In genomic region chr10:51876979-51877378, GRCh38 we compare ENCODE assay signal across 3 cellular contexts.
A peak's percentile ranks its signal among the peaks of the same experiment; 100 is the strongest.
TF ChIP-seq lines count a peak whose summit lies in the region.

No MANE protein-coding gene starts in this region.

TF ChIP-seq in GM23338, 12 proteins besides CTCF, POLR2A, EP300 and RAD21 (continued from another document and continues in another):
- TF ChIP-seq STAT1 (IDR thresholded peaks at IDR 0.05; ENCODE audit: unreplicated experiment) = no peak
- TF ChIP-seq, protein P1, sequence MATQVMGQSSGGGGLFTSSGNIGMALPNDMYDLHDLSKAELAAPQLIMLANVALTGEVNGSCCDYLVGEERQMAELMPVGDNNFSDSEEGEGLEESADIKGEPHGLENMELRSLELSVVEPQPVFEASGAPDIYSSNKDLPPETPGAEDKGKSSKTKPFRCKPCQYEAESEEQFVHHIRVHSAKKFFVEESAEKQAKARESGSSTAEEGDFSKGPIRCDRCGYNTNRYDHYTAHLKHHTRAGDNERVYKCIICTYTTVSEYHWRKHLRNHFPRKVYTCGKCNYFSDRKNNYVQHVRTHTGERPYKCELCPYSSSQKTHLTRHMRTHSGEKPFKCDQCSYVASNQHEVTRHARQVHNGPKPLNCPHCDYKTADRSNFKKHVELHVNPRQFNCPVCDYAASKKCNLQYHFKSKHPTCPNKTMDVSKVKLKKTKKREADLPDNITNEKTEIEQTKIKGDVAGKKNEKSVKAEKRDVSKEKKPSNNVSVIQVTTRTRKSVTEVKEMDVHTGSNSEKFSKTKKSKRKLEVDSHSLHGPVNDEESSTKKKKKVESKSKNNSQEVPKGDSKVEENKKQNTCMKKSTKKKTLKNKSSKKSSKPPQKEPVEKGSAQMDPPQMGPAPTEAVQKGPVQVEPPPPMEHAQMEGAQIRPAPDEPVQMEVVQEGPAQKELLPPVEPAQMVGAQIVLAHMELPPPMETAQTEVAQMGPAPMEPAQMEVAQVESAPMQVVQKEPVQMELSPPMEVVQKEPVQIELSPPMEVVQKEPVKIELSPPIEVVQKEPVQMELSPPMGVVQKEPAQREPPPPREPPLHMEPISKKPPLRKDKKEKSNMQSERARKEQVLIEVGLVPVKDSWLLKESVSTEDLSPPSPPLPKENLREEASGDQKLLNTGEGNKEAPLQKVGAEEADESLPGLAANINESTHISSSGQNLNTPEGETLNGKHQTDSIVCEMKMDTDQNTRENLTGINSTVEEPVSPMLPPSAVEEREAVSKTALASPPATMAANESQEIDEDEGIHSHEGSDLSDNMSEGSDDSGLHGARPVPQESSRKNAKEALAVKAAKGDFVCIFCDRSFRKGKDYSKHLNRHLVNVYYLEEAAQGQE (IDR thresholded peaks at IDR 0.05; ENCODE audit: unreplicated experiment) = no peak
- TF ChIP-seq EZH2 (IDR thresholded peaks at IDR 0.05; ENCODE audit: low read depth, unreplicated experiment) = no peak
- no peak for TF ChIP-seq JUNB (IDR thresholded peaks at IDR 0.05; ENCODE audit: unreplicated experiment)
- no peak for TF ChIP-seq CREB1 (CRISPR knock-in tag; IDR thresholded peaks at IDR 0.05; ENCODE audit: low read depth)
- no peak for TF ChIP-seq ZNF331 (CRISPR knock-in tag; IDR thresholded peaks at IDR 0.05; ENCODE audit: low read depth)
- TF ChIP-seq, protein P2, sequence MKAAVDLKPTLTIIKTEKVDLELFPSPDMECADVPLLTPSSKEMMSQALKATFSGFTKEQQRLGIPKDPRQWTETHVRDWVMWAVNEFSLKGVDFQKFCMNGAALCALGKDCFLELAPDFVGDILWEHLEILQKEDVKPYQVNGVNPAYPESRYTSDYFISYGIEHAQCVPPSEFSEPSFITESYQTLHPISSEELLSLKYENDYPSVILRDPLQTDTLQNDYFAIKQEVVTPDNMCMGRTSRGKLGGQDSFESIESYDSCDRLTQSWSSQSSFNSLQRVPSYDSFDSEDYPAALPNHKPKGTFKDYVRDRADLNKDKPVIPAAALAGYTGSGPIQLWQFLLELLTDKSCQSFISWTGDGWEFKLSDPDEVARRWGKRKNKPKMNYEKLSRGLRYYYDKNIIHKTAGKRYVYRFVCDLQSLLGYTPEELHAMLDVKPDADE (IDR thresholded peaks at IDR 0.05) = no peak

TF ChIP-seq in HEK293, 187 proteins besides CTCF, POLR2A, EP300 and RAD21 (continued from another document):
- TF ChIP-seq ZNF266 (tag by site-specific recombination; IDR thresholded peaks at IDR 0.05; ENCODE audit: low read depth) (no peak), SCRT1 (tag by site-specific recombination; IDR thresholded peaks at IDR 0.05; ENCODE audit: borderline replicate concordance) (peak; percentile 70; the same call in 1 of the 2 replicates), ZNF664 (tag by site-specific recombination; IDR thresholded peaks at IDR 0.05) (no peak)
- TF ChIP-seq, protein P3, sequence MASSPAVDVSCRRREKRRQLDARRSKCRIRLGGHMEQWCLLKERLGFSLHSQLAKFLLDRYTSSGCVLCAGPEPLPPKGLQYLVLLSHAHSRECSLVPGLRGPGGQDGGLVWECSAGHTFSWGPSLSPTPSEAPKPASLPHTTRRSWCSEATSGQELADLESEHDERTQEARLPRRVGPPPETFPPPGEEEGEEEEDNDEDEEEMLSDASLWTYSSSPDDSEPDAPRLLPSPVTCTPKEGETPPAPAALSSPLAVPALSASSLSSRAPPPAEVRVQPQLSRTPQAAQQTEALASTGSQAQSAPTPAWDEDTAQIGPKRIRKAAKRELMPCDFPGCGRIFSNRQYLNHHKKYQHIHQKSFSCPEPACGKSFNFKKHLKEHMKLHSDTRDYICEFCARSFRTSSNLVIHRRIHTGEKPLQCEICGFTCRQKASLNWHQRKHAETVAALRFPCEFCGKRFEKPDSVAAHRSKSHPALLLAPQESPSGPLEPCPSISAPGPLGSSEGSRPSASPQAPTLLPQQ (tag by site-specific recombination; IDR thresholded peaks at IDR 0.05) = no peak

TF ChIP-seq in K562, 482 proteins besides CTCF, POLR2A, EP300 and RAD21 (continued from another document):
- TF ChIP-seq, protein P4, sequence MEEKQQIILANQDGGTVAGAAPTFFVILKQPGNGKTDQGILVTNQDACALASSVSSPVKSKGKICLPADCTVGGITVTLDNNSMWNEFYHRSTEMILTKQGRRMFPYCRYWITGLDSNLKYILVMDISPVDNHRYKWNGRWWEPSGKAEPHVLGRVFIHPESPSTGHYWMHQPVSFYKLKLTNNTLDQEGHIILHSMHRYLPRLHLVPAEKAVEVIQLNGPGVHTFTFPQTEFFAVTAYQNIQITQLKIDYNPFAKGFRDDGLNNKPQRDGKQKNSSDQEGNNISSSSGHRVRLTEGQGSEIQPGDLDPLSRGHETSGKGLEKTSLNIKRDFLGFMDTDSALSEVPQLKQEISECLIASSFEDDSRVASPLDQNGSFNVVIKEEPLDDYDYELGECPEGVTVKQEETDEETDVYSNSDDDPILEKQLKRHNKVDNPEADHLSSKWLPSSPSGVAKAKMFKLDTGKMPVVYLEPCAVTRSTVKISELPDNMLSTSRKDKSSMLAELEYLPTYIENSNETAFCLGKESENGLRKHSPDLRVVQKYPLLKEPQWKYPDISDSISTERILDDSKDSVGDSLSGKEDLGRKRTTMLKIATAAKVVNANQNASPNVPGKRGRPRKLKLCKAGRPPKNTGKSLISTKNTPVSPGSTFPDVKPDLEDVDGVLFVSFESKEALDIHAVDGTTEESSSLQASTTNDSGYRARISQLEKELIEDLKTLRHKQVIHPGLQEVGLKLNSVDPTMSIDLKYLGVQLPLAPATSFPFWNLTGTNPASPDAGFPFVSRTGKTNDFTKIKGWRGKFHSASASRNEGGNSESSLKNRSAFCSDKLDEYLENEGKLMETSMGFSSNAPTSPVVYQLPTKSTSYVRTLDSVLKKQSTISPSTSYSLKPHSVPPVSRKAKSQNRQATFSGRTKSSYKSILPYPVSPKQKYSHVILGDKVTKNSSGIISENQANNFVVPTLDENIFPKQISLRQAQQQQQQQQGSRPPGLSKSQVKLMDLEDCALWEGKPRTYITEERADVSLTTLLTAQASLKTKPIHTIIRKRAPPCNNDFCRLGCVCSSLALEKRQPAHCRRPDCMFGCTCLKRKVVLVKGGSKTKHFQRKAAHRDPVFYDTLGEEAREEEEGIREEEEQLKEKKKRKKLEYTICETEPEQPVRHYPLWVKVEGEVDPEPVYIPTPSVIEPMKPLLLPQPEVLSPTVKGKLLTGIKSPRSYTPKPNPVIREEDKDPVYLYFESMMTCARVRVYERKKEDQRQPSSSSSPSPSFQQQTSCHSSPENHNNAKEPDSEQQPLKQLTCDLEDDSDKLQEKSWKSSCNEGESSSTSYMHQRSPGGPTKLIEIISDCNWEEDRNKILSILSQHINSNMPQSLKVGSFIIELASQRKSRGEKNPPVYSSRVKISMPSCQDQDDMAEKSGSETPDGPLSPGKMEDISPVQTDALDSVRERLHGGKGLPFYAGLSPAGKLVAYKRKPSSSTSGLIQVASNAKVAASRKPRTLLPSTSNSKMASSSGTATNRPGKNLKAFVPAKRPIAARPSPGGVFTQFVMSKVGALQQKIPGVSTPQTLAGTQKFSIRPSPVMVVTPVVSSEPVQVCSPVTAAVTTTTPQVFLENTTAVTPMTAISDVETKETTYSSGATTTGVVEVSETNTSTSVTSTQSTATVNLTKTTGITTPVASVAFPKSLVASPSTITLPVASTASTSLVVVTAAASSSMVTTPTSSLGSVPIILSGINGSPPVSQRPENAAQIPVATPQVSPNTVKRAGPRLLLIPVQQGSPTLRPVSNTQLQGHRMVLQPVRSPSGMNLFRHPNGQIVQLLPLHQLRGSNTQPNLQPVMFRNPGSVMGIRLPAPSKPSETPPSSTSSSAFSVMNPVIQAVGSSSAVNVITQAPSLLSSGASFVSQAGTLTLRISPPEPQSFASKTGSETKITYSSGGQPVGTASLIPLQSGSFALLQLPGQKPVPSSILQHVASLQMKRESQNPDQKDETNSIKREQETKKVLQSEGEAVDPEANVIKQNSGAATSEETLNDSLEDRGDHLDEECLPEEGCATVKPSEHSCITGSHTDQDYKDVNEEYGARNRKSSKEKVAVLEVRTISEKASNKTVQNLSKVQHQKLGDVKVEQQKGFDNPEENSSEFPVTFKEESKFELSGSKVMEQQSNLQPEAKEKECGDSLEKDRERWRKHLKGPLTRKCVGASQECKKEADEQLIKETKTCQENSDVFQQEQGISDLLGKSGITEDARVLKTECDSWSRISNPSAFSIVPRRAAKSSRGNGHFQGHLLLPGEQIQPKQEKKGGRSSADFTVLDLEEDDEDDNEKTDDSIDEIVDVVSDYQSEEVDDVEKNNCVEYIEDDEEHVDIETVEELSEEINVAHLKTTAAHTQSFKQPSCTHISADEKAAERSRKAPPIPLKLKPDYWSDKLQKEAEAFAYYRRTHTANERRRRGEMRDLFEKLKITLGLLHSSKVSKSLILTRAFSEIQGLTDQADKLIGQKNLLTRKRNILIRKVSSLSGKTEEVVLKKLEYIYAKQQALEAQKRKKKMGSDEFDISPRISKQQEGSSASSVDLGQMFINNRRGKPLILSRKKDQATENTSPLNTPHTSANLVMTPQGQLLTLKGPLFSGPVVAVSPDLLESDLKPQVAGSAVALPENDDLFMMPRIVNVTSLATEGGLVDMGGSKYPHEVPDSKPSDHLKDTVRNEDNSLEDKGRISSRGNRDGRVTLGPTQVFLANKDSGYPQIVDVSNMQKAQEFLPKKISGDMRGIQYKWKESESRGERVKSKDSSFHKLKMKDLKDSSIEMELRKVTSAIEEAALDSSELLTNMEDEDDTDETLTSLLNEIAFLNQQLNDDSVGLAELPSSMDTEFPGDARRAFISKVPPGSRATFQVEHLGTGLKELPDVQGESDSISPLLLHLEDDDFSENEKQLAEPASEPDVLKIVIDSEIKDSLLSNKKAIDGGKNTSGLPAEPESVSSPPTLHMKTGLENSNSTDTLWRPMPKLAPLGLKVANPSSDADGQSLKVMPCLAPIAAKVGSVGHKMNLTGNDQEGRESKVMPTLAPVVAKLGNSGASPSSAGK (IDR thresholded peaks at IDR 0.05) = no peak
- TF ChIP-seq KAT8 (IDR thresholded peaks at IDR 0.05; ENCODE audit: low read depth) (no peak), TFAM (CRISPR knock-in tag; conservative IDR thresholded peaks at IDR 0.05) (no peak), ZNF398 (CRISPR knock-in tag; IDR thresholded peaks at IDR 0.05) (no peak), NFATC3 (IDR thresholded peaks at IDR 0.05) (no peak), ZNF316 (IDR thresholded peaks at IDR 0.05) (no peak), ZFX (CRISPR knock-in tag; IDR thresholded peaks at IDR 0.05) (no peak), RBM25 (IDR thresholded peaks at IDR 0.05; ENCODE audit: low read depth, low read length, severe bottlenecking) (no peak)
- TF ChIP-seq, protein P5, sequence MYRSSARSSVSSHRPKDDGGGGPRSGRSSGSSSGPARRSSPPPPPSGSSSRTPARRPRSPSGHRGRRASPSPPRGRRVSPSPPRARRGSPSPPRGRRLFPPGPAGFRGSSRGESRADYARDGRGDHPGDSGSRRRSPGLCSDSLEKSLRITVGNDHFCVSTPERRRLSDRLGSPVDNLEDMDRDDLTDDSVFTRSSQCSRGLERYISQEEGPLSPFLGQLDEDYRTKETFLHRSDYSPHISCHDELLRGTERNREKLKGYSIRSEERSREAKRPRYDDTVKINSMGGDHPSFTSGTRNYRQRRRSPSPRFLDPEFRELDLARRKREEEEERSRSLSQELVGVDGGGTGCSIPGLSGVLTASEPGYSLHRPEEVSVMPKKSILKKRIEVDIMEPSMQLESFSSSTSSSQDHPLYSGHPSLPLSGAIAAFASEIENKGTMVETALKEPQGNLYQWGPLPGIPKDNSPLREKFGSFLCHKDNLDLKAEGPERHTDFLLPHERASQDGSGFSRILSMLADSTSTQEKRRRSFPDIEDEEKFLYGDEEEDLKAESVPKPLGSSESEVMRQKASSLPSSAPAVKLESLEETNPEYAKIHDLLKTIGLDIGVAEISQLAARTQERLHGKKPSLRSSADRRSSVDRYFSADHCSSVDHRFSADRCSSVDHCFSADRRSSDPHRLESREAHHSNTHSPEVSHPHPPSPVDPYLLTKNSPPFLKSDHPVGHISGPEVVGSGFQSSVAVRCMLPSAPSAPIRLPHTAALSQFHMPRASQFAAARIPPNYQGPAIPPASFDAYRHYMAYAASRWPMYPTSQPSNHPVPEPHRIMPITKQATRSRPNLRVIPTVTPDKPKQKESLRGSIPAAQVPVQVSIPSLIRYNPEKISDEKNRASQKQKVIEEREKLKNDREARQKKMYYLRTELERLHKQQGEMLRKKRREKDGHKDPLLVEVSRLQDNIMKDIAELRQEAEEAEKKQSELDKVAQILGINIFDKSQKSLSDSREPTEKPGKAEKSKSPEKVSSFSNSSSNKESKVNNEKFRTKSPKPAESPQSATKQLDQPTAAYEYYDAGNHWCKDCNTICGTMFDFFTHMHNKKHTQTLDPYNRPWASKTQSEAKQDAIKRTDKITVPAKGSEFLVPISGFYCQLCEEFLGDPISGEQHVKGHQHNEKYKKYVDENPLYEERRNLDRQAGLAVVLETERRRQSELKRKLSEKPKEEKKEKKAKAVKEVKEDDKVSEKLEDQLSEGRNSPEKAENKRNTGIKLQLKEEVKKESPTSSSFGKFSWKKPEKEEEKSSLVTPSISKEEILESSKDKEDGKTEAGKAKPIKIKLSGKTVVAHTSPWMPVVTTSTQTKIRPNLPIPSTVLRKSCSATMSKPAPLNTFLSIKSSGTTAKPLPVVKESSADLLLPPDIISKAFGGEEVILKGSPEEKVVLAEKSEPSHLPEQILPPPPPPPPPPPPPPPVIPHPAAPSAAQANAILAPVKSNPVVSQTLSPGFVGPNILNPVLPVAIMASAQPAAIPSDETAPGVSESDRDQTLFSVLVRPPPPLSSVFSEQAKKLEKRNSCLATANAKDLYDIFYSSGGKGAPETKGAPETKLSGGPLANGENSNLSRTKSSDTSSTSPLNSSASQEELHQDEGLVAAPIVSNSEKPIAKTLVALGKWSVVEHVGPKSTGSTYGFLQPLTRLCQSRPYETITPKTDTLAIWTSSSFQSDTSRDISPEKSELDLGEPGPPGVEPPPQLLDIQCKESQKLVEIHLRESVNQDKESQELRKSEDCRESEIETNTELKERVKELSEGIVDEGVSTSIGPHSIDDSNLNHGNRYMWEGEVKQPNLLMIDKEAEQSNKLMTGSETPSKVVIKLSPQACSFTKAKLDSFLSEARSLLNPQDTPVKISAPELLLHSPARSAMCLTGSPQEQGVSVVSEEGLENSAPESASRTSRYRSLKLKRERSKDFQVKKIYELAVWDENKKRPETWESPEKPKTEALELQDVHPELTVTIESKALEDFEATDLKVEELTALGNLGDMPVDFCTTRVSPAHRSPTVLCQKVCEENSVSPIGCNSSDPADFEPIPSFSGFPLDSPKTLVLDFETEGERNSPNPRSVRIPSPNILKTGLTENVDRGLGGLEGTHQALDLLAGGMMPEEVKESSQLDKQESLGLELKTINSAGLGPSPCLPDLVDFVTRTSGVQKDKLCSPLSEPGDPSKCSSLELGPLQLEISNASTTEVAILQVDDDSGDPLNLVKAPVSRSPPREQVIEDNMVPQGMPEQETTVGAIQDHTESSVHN (IDR thresholded peaks at IDR 0.05; ENCODE audit: borderline replicate concordance in 1 of 2, low read depth in 1 of 2) = no peak
TF ChIP-seq in K562: peak in this region for 0.
